In the genomic region with DNA sequence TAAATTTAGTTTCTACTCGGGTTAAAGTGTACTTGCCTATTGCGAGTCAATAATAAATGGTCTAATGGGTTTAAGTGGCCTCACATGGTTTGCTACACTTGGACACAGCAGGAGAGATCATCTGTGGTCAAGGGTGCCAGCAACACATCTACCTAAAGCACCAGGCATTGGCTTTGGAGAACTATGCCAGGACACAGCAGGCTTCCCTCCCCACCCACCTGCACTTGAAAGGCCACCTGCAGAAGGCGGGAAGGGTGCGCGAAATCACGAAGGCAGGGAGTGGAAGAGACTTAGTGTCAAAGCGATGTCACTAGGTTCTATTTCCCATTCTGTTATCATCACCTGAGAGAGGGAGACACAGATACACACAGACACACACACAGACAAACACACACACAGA, we compare ENCODE assay signal across 18 cellular contexts.
DNase-seq lines count a peak whose midpoint lies in the region; ATAC-seq lines count a peak whose summit lies in the region.
"Had no signal": no experiment of that assay in that cellular context is flagged by ENCODE, and none has a peak within 500 bp of the region (broad histone marks: within the 10 kb centered on the region; RNA-seq: fewer than 3 reads in every experiment).

No MANE protein-coding gene starts in this region.

- H3K4me3 Mint-ChIP-seq in effector memory CD8-positive, alpha-beta T cell = no peak overlapping the region
- no peak overlapping the region for H3K4me3 Mint-ChIP-seq in activated naive CD8-positive, alpha-beta T cell treated with anti-CD3 and anti-CD28 coated beads, Interleukin-2, amount 50 U/mL, for 24 hours
- H3K4me3 Mint-ChIP-seq: T-helper 2 cell treated with Interferon-gamma antibody and Interleukin-4, amounts not matched to agents 5 μg/mL and 100 μg/mL, for 36 hours had no signal

- H3K36me3 Mint-ChIP-seq in effector memory CD8-positive, alpha-beta T cell (ENCODE audit: insufficient read depth) = peaks cover 3% of the 10 kb centered on the region
- no peaks in the 10 kb centered on the region for H3K36me3 Mint-ChIP-seq in activated naive CD8-positive, alpha-beta T cell treated with anti-CD3 and anti-CD28 coated beads, Interleukin-2, amount 50 U/mL, for 24 hours (ENCODE audit: low read depth)

- H3K27me3 Mint-ChIP-seq in effector memory CD8-positive, alpha-beta T cell = no peaks in the 10 kb centered on the region
- H3K27me3 Mint-ChIP-seq in activated naive CD8-positive, alpha-beta T cell treated with anti-CD3 and anti-CD28 coated beads, Interleukin-2, amount 50 U/mL, for 24 hours = no peaks in the 10 kb centered on the region

- H3K9me3 Mint-ChIP-seq in effector memory CD8-positive, alpha-beta T cell = no peaks in the 10 kb centered on the region
- H3K9me3 Mint-ChIP-seq in activated naive CD8-positive, alpha-beta T cell treated with anti-CD3 and anti-CD28 coated beads, Interleukin-2, amount 50 U/mL, for 24 hours = no peaks in the 10 kb centered on the region
- H3K9me3 Mint-ChIP-seq: T-helper 2 cell treated with Interferon-gamma antibody and Interleukin-4, amounts not matched to agents 5 μg/mL and 100 μg/mL, for 36 hours had no signal

- H3K27ac Mint-ChIP-seq in effector memory CD8-positive, alpha-beta T cell = no peak overlapping the region
- H3K27ac Mint-ChIP-seq in activated naive CD8-positive, alpha-beta T cell treated with anti-CD3 and anti-CD28 coated beads, Interleukin-2, amount 50 U/mL, for 24 hours = no peak overlapping the region
- H3K27ac Mint-ChIP-seq: T-helper 2 cell treated with Interferon-gamma antibody and Interleukin-4, amounts not matched to agents 5 μg/mL and 100 μg/mL, for 36 hours had no signal

- no peak for ATAC-seq in effector memory CD8-positive, alpha-beta T cell (replicated peaks)
- no peak for ATAC-seq in GM21515 (IDR thresholded peaks at IDR 0.05; ENCODE audit: unreplicated experiment)
- no peak for ATAC-seq in activated naive CD8-positive, alpha-beta T cell treated with anti-CD3 and anti-CD28 coated beads, Interleukin-2, amount 50 U/mL, for 24 hours
- ATAC-seq: Panc1 had no signal

- no peaks in the 10 kb centered on the region for H3K4me1 Mint-ChIP-seq in effector memory CD8-positive, alpha-beta T cell (ENCODE audit: low read depth in 2 of 2)
- H3K4me1 Mint-ChIP-seq in activated naive CD8-positive, alpha-beta T cell treated with anti-CD3 and anti-CD28 coated beads, Interleukin-2, amount 50 U/mL, for 24 hours = no peaks in the 10 kb centered on the region

- peak; percentile 32 for DNase-seq in NCI-H1092 (lab: John Stamatoyannopoulos, UW)
- peak; percentile 63 to 74 for DNase-seq in NCI-H187 (lab: John Stamatoyannopoulos, UW)
- peak; percentile 76 for DNase-seq in NCI-H2196 (lab: John Stamatoyannopoulos, UW; ENCODE audit: unreplicated experiment)
- DNase-seq in NCI-H774 (lab: John Stamatoyannopoulos, UW) = peak; percentile 28
- no peak for DNase-seq in effector memory CD8-positive, alpha-beta T cell
- no peak for DNase-seq in activated CD4-positive, alpha-beta T cell treated with anti-CD3 and anti-CD28 coated beads for 48 hours
- no peak for DNase-seq in activated naive CD8-positive, alpha-beta T cell treated with anti-CD3 and anti-CD28 coated beads, Interleukin-2, amount 50 U/mL, for 24 hours
- DNase-seq: C1 segment of cervical spinal cord, DMS 273 treated with DMSO at 0.1 percent for 48 hours, H7, IMR-90, Karpas-422, NCI-H1436, NCI-H226, SW 1271 had no signal

Comparison
In these comparisons a context has a peak if more than half of its experiments do, and no peak if none do; other contexts are left out.
1. DNase-seq: peak in NCI-H1092 (single experiment), NCI-H187 (2 of 2), NCI-H2196 (single experiment) and NCI-H774 (single experiment); none in effector memory CD8-positive, alpha-beta T cell (0 of 3), activated CD4-positive, alpha-beta T cell treated with anti-CD3 and anti-CD28 coated beads for 48 hours (single experiment) and activated naive CD8-positive, alpha-beta T cell treated with anti-CD3 and anti-CD28 coated beads, Interleukin-2, amount 50 U/mL, for 24 hours (single experiment).